13 cellular contexts compared by ENCODE assay signal in genomic region chr1:1123581-1124507, GRCh38. TPM values are rescaled to one million over a fixed set of nuclear protein-coding genes. Genes with fewer than 3 reads are reported as not detected.
DNase-seq lines count a peak whose midpoint lies in the region; ATAC-seq and TF ChIP-seq lines count a peak whose summit lies in the region.
"Had no signal": no experiment of that assay in that cellular context is flagged by ENCODE, and none has a peak within 500 bp of the region (broad histone marks: within the 10 kb centered on the region; RNA-seq: fewer than 3 reads in every experiment).

No MANE protein-coding gene starts in this region.

- no peaks in the 10 kb centered on the region for H3K9me3 ChIP-seq in PC-3 (ENCODE audit: low read length)
- peaks cover 15% of the 10 kb centered on the region for H3K9me3 ChIP-seq in trophoblast cell (ENCODE audit: insufficient read depth, low read depth, low read length)

- ATAC-seq in PC-3 = no peak
- ATAC-seq in GM19467 (IDR thresholded peaks at IDR 0.05; ENCODE audit: unreplicated experiment) = no peak
- ATAC-seq: GM12878 had no signal

- H3K4me3 ChIP-seq in PC-3 (ENCODE audit: low read length) (no peak overlapping the region), trophoblast cell (ENCODE audit: low read depth, low read length) (peak overlapping the region; percentile 44)
- H3K4me3 ChIP-seq: GM12878, lung, smooth muscle cell had no signal

- peak overlapping the region; percentile 8 for H3K4me3 Mint-ChIP-seq in activated CD4-positive, alpha-beta T cell treated with anti-CD3 and anti-CD28 coated beads, Interleukin-2, amount 10 ng/mL, durations not matched to agents 24 days and 14 days

- no peak overlapping the region for H2AK5ac ChIP-seq in trophoblast cell (ENCODE audit: low read length)

- no peaks in the 10 kb centered on the region for H3K9me3 Mint-ChIP-seq in activated CD4-positive, alpha-beta T cell treated with anti-CD3 and anti-CD28 coated beads, Interleukin-2, amount 10 ng/mL, durations not matched to agents 24 days and 14 days

- H3K27me3 ChIP-seq in PC-3 (ENCODE audit: low read length) (no peaks in the 10 kb centered on the region), trophoblast cell (ENCODE audit: insufficient read depth, low read length) (no peaks in the 10 kb centered on the region)

- H3K4me1 ChIP-seq in PC-3 (ENCODE audit: insufficient read depth, low read length) = peaks cover 25% of the 10 kb centered on the region
- peaks cover 5 to 12% of the 10 kb centered on the region in 2 experiments for H3K4me1 ChIP-seq in trophoblast cell (ENCODE audit: control insufficient read depth in 1 of 2, insufficient read depth in 2 of 2, low read length in 2 of 2)

- peak overlapping the region; percentile 45 for H3K4me2 ChIP-seq in PC-3 (ENCODE audit: low read length)
- no peak overlapping the region for H3K4me2 ChIP-seq in trophoblast cell (ENCODE audit: low read length)
- H3K4me2 ChIP-seq: smooth muscle cell had no signal

- no peak overlapping the region for H4K12ac ChIP-seq in trophoblast cell (ENCODE audit: low read depth, low read length)

- no peak overlapping the region for H3K27ac ChIP-seq in PC-3 (ENCODE audit: low read length)
- H3K27ac ChIP-seq in trophoblast cell (ENCODE audit: low read depth, low read length) = no peak overlapping the region

- H3K27me3 Mint-ChIP-seq in activated CD4-positive, alpha-beta T cell treated with anti-CD3 and anti-CD28 coated beads, Interleukin-2, amount 10 ng/mL, durations not matched to agents 24 days and 14 days = peaks cover 8% of the 10 kb centered on the region

- H4K20me1 ChIP-seq in PC-3 (ENCODE audit: low read length) = no peaks in the 10 kb centered on the region

- H3K79me2 ChIP-seq in PC-3 (ENCODE audit: low read length) = no peaks in the 10 kb centered on the region
- H3K79me2 ChIP-seq in trophoblast cell (ENCODE audit: control insufficient read depth, insufficient read depth, low read length, poor library complexity) = no peaks in the 10 kb centered on the region

- intact Hi-C loops in activated CD4-positive, alpha-beta T cell treated with anti-CD3 and anti-CD28 coated beads, Interleukin-2, amount 10 ng/mL, durations not matched to agents 24 days and 14 days (cut with micrococcal nuclease) = loop anchor here (2.0 kb wide), 2 partner anchors 85 to 127 kb away; no protein-coding TSS in a partner anchor
- intact Hi-C loops in PC-3 (cut with micrococcal nuclease) = loop anchor here (2.0 kb wide), 2 partner anchors 41 to 169 kb away; no protein-coding TSS in a partner anchor

- no peak overlapping the region for H2BK120ac ChIP-seq in trophoblast cell (ENCODE audit: insufficient read depth, low read length, poor library complexity)

- peak overlapping the region; percentile 67 for H3K27ac Mint-ChIP-seq in activated CD4-positive, alpha-beta T cell treated with anti-CD3 and anti-CD28 coated beads, Interleukin-2, amount 10 ng/mL, durations not matched to agents 24 days and 14 days

- H3F3A ChIP-seq in PC-3 (ENCODE audit: low read length, unreplicated experiment) = no peaks in the 10 kb centered on the region

- no peak overlapping the region for H3K18ac ChIP-seq in trophoblast cell (ENCODE audit: low read length)

- DNase-seq in activated CD4-positive, alpha-beta T cell treated with anti-CD3 and anti-CD28 coated beads, Interleukin-2, amount 10 ng/mL, durations not matched to agents 24 days and 14 days = no peak
- no peak for DNase-seq in activated CD4-positive, alpha-beta T cell treated with anti-CD3 and anti-CD28 coated beads, Interleukin-2, amount 50 U/mL, for 4 hours
- DNase-seq in PC-3 (no peak), epidermal melanocyte (ENCODE audit: insufficient read length, low spot score) (peak; percentile 68), trophoblast cell (no peak), DMS153 treated with DMSO at 0.1 percent for 48 hours (lab: John Stamatoyannopoulos, UW; ENCODE audit: unreplicated experiment) (no peak), NCI-H1417 (lab: John Stamatoyannopoulos, UW) (no peak)
- DNase-seq: NCI-H1092 treated with DMSO at 0.1 percent for 48 hours; stimulated activated naive CD4-positive, alpha-beta T cell had no signal

- H3K9ac ChIP-seq in PC-3 (ENCODE audit: low read length) (no peak overlapping the region), trophoblast cell (ENCODE audit: low read length) (no peak overlapping the region)

- H3K36me3 Mint-ChIP-seq in activated CD4-positive, alpha-beta T cell treated with anti-CD3 and anti-CD28 coated beads, Interleukin-2, amount 10 ng/mL, durations not matched to agents 24 days and 14 days (ENCODE audit: low read depth) = no peaks in the 10 kb centered on the region

- H4K91ac ChIP-seq in trophoblast cell (ENCODE audit: low read depth, low read length) = no peak overlapping the region

- no peaks in the 10 kb centered on the region for H3K79me1 ChIP-seq in trophoblast cell (ENCODE audit: low read length)

- CTCF ChIA-PET in PC-3 (lab: Charles Lee) = interaction anchor here (1.2 to 2.1 kb wide), 2 partner anchors 114 to 168 kb away, joined by 4 to 26 read pairs; no protein-coding TSS in a partner anchor

- no peaks in the 10 kb centered on the region for H3K36me3 ChIP-seq in PC-3 (ENCODE audit: low read depth, low read length)
- no peaks in the 10 kb centered on the region for H3K36me3 ChIP-seq in trophoblast cell (ENCODE audit: control insufficient read depth in 1 of 2, insufficient read depth in 2 of 2, low read length in 2 of 2)

- BruUV-seq in PC-3 (replicated peaks; lab: Mats Ljungman, UMichigan) = no TSS peak

- no peak overlapping the region for H3K4ac ChIP-seq in trophoblast cell (ENCODE audit: low read depth, low read length)

- no peaks in the 10 kb centered on the region for H3K4me1 Mint-ChIP-seq in activated CD4-positive, alpha-beta T cell treated with anti-CD3 and anti-CD28 coated beads, Interleukin-2, amount 10 ng/mL, durations not matched to agents 24 days and 14 days

- H3K23ac ChIP-seq in trophoblast cell (ENCODE audit: low read length) = no peak overlapping the region

- H2BK12ac ChIP-seq in trophoblast cell (ENCODE audit: low read length) = no peak overlapping the region

- no peak overlapping the region for H2BK5ac ChIP-seq in trophoblast cell (ENCODE audit: low read depth, low read length, poor library complexity)

- no peaks in the 10 kb centered on the region for H3K9me2 ChIP-seq in PC-3 (replicated peaks; ENCODE audit: low read length)

- H3K14ac ChIP-seq in trophoblast cell (ENCODE audit: low read length) = no peak overlapping the region

- H4K8ac ChIP-seq in trophoblast cell (ENCODE audit: low read depth, low read length) = no peak overlapping the region

- no peak for TF ChIP-seq CTCF in PC-3 (conservative IDR thresholded peaks at IDR 0.05; ENCODE audit: low read depth, low read length)

- H2AFZ ChIP-seq in PC-3 (ENCODE audit: low read length) = no peak overlapping the region; the same call in 1 of the 2 replicates
- H2AFZ ChIP-seq in trophoblast cell (ENCODE audit: insufficient read depth, low read length, poor library complexity) = no peak overlapping the region

- POLR2A ChIA-PET in PC-3 (lab: Charles Lee; ENCODE audit: unreplicated experiment) = no interaction called here

- WGBS in trophoblast cell (ENCODE audit: extremely low coverage, insufficient coverage, insufficient read length) = no CpG with 5 or more reads among the region's 23 CpGs

RNA-seq across cellular contexts. Expression of gene C1orf159, which starts 8.0 kb away (rescaled TPM):
- 24.5 and 28.0 TPM in 2 replicates for total RNA-seq in activated CD4-positive, alpha-beta T cell treated with anti-CD3 and anti-CD28 coated beads, Interleukin-2, amount 10 ng/mL, durations not matched to agents 24 days and 14 days
- 61.7 and 78.0 TPM in 2 replicates for total RNA-seq in PC-3 (2014; rRNA removed)
- polyA plus RNA-seq in trophoblast cell (2013) = 12.1 and 12.5 TPM in 2 replicates

RNA-seq across cellular contexts. Expression of gene RNF223, which starts 49.7 kb away (rescaled TPM):
- not detected in 2 replicates for total RNA-seq in activated CD4-positive, alpha-beta T cell treated with anti-CD3 and anti-CD28 coated beads, Interleukin-2, amount 10 ng/mL, durations not matched to agents 24 days and 14 days
- 147 and 171 TPM in 2 replicates for total RNA-seq in PC-3 (2014; rRNA removed)
- polyA plus RNA-seq in trophoblast cell (2013) = 3.2 and 3.4 TPM in 2 replicates
- polyA plus RNA-seq: GM12878 had no signal

RNA-seq across cellular contexts. Expression of gene TTLL10, which starts 49.8 kb away (rescaled TPM):
- not detected in 2 replicates for total RNA-seq in activated CD4-positive, alpha-beta T cell treated with anti-CD3 and anti-CD28 coated beads, Interleukin-2, amount 10 ng/mL, durations not matched to agents 24 days and 14 days
- 0.36 and 0.46 TPM in 2 replicates for total RNA-seq in PC-3 (2014; rRNA removed)
- not detected in 2 replicates for polyA plus RNA-seq in trophoblast cell (2013)
- total RNA-seq: GM12878, smooth muscle cell had no signal
- polyA plus RNA-seq: GM12878, smooth muscle cell had no signal

Comparison
In these comparisons a context has a peak if more than half of its experiments do, and no peak if none do; other contexts are left out.
1. RNA of gene RNF223, which starts 49.7 kb away (total RNA-seq): 147 to 171 TPM in PC-3; not detected in activated CD4-positive, alpha-beta T cell treated with anti-CD3 and anti-CD28 coated beads, Interleukin-2, amount 10 ng/mL, durations not matched to agents 24 days and 14 days; every median in the first group is over 100 times any median in the second.